ENCODE assay signal across 25 cellular contexts in the genomic region with DNA sequence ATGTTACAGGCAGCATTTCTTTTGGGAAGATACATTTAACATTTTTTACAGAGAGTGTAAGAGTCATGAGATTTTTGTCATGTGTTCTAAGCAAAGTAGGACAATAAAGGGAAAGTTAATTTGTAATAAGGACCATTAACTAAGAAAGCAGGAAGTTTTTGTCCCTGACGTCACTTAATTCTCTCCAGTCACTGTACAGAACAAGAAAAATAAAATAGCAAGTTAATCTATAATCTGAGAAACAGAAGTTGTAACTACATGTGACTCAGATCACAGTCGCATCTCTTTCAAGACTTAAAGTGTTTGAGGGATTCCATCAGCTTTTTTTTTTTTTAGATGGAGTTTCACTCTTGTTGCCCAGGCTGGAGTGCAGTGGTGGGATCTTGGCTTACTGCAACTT. TPM values are rescaled to one million over a fixed set of nuclear protein-coding genes. Genes with fewer than 3 reads are reported as not detected.
A peak's percentile ranks its signal among the peaks of the same experiment; 100 is the strongest.
DNase-seq lines count a peak whose midpoint lies in the region; ATAC-seq, FAIRE-seq and TF ChIP-seq lines count a peak whose summit lies in the region.
"Had no signal": no experiment of that assay in that cellular context is flagged by ENCODE, and none has a peak within 500 bp of the region (broad histone marks: within the 10 kb centered on the region; RNA-seq: fewer than 3 reads in every experiment).

No MANE protein-coding gene starts in this region.

- intact Hi-C loops in dendritic cell treated with granulocyte-macrophage colony-stimulating factor and Interleukin-4, amounts not matched to agents 40 ng/mL and 50 ng/mL, for 4 days (cut with micrococcal nuclease), result loop anchor here (1.0 kb wide), 1 partner anchor 50 kb away; no protein-coding TSS in a partner anchor
- intact Hi-C loops in Right ventricle myocardium superior (cut with DNase I), result loop anchor here (5.0 kb wide), 1 partner anchor 556 kb away; no protein-coding TSS in a partner anchor

- H3K4me3 ChIP-seq in A549 (no peak overlapping the region), liver (ENCODE audit: low read depth in 1 of 3, low read length in 3 of 3) (no peak overlapping the region)
- H3K4me3 ChIP-seq: lung, sigmoid colon, tibial nerve had no signal

- POLR2A ChIA-PET in A549 (lab: Yijun Ruan, JAX) (no interaction called here), T-cell (lab: Charles Lee) (no interaction called here)

- H3K27ac Mint-ChIP-seq in dendritic cell treated with granulocyte-macrophage colony-stimulating factor and Interleukin-4, amounts not matched to agents 40 ng/mL and 50 ng/mL, for 4 days, result peak overlapping the region; percentile 17
- H3K27ac Mint-ChIP-seq in T-cell (no peak overlapping the region), T-helper 17 cell (no peak overlapping the region)
- H3K27ac Mint-ChIP-seq: activated CD8-positive, alpha-beta T cell treated with anti-CD3 and anti-CD28 coated beads for 36 hours; CD8-positive, alpha-beta memory T cell; immature natural killer cell; stimulated activated naive CD8-positive, alpha-beta T cell treated with anti-CD3 and anti-CD28 coated beads, Interleukin-15, Interleukin-2, amounts not matched to agents 100 ng/mL and 50 ng/mL, for 24 hours had no signal

- H3K27ac ChIP-seq in A549, result peak overlapping the region; percentile 56 to 76
- H3K27ac ChIP-seq in liver (ENCODE audit: low read depth in 1 of 2, low read length in 2 of 2), result peak overlapping the region; percentile 59 to 78
- H3K27ac ChIP-seq: sigmoid colon, tibial nerve had no signal

- no peak for TF ChIP-seq RAD21 in A549 (conservative IDR thresholded peaks at IDR 0.05 in 1 of 2, IDR thresholded peaks at IDR 0.05 in 1 of 2)
- no peak for TF ChIP-seq RAD21 in liver (IDR thresholded peaks at IDR 0.05)

- H3K4me3 Mint-ChIP-seq in dendritic cell treated with granulocyte-macrophage colony-stimulating factor and Interleukin-4, amounts not matched to agents 40 ng/mL and 50 ng/mL, for 4 days, result no peak overlapping the region
- H3K4me3 Mint-ChIP-seq in T-cell (no peak overlapping the region), T-helper 17 cell (no peak overlapping the region)
- H3K4me3 Mint-ChIP-seq: activated CD8-positive, alpha-beta T cell treated with anti-CD3 and anti-CD28 coated beads for 36 hours; CD8-positive, alpha-beta memory T cell; immature natural killer cell; stimulated activated naive CD8-positive, alpha-beta T cell treated with anti-CD3 and anti-CD28 coated beads, Interleukin-15, Interleukin-2, amounts not matched to agents 100 ng/mL and 50 ng/mL, for 24 hours had no signal

- DNase-seq in A549 (ENCODE audit: low read depth in 1 of 2, low spot score in 1 of 2) (peak in 1 of 2 experiments; percentile 40), T-cell (no peak), NCI-H2081 (lab: John Stamatoyannopoulos, UW) (no peak), Right ventricle myocardium superior (no peak), T-helper 17 cell (no peak)
- DNase-seq: 8988T; activated CD8-positive, alpha-beta T cell treated with anti-CD3 and anti-CD28 coated beads for 36 hours; activated effector memory CD4-positive, alpha-beta T cell treated with Interleukin-2 at 50 U/mL for 16 hours; AML-193; CD8-positive, alpha-beta memory T cell; HCEC 1CT; hippocampal formation; immature natural killer cell; NCI-H1105 treated with DMSO at 0.1 percent for 48 hours; NCI-H2029 treated with DMSO at 0.1 percent for 48 hours; NCI-H345; NCI-H774; sigmoid colon; stimulated activated CD4-positive, alpha-beta T cell treated with anti-CD3 and anti-CD28 coated beads, Interleukin-15, amount 100 ng/mL, for 24 hours had no signal

- WGBS in A549 (ENCODE audit: missing lambda C conversion rate), result 12% methylated on average over 2 of the region's 2 CpGs
- WGBS in liver, result 26% methylated on average over 2 of the region's 2 CpGs

- H3K9me3 ChIP-seq in A549 (no peaks in the 10 kb centered on the region), liver (ENCODE audit: control insufficient read depth in 4 of 4, low read length in 3 of 4) (no peaks in the 10 kb centered on the region), T-helper 17 cell (ENCODE audit: control insufficient read depth, low read length, poor library complexity, severe bottlenecking) (no peaks in the 10 kb centered on the region)
- H3K9me3 ChIP-seq: sigmoid colon, tibial nerve had no signal

- no peaks in the 10 kb centered on the region for H3K36me3 Mint-ChIP-seq in dendritic cell treated with granulocyte-macrophage colony-stimulating factor and Interleukin-4, amounts not matched to agents 40 ng/mL and 50 ng/mL, for 4 days (ENCODE audit: low read depth)
- H3K36me3 Mint-ChIP-seq in T-cell, result no peaks in the 10 kb centered on the region
- H3K36me3 Mint-ChIP-seq in T-helper 17 cell (ENCODE audit: low read depth), result peaks cover 2% of the 10 kb centered on the region
- H3K36me3 Mint-ChIP-seq: CD8-positive, alpha-beta memory T cell had no signal

- CTCF ChIA-PET in A549 (lab: Yijun Ruan, JAX) (interaction anchor here (1.2 to 2.1 kb wide), 5 partner anchors 141 to 286 kb away, joined by 3 to 10 read pairs (median 6); a partner anchor contains a TSS), T-cell (lab: Charles Lee) (no interaction called here)

- no peaks in the 10 kb centered on the region for H3K27me3 Mint-ChIP-seq in dendritic cell treated with granulocyte-macrophage colony-stimulating factor and Interleukin-4, amounts not matched to agents 40 ng/mL and 50 ng/mL, for 4 days
- H3K27me3 Mint-ChIP-seq in T-cell, result peaks cover 0 to 3% of the 10 kb centered on the region in 2 donors
- peaks cover 29% of the 10 kb centered on the region for H3K27me3 Mint-ChIP-seq in T-helper 17 cell
- H3K27me3 Mint-ChIP-seq: stimulated activated naive CD8-positive, alpha-beta T cell treated with anti-CD3 and anti-CD28 coated beads, Interleukin-15, Interleukin-2, amounts not matched to agents 100 ng/mL and 50 ng/mL, for 24 hours had no signal

- TF ChIP-seq POLR2A in A549 (IDR thresholded peaks at IDR 0.05; ENCODE audit: low read length), result no peak

- peak overlapping the region; percentile 41 for H3K4me2 ChIP-seq in A549

- no peaks in the 10 kb centered on the region for H3K36me3 ChIP-seq in liver (ENCODE audit: control insufficient read depth in 4 of 4, insufficient read depth in 3 of 4, low read depth in 1 of 4, low read length in 3 of 4)
- H3K36me3 ChIP-seq: sigmoid colon, tibial nerve had no signal

- H3K9me3 Mint-ChIP-seq in dendritic cell treated with granulocyte-macrophage colony-stimulating factor and Interleukin-4, amounts not matched to agents 40 ng/mL and 50 ng/mL, for 4 days, result no peaks in the 10 kb centered on the region
- H3K9me3 Mint-ChIP-seq in T-cell, result no peaks in the 10 kb centered on the region
- H3K9me3 Mint-ChIP-seq: activated CD8-positive, alpha-beta T cell treated with anti-CD3 and anti-CD28 coated beads for 36 hours; CD8-positive, alpha-beta memory T cell; immature natural killer cell; stimulated activated naive CD8-positive, alpha-beta T cell treated with anti-CD3 and anti-CD28 coated beads, Interleukin-15, Interleukin-2, amounts not matched to agents 100 ng/mL and 50 ng/mL, for 24 hours had no signal

- H3K9ac ChIP-seq in liver (ENCODE audit: low read depth in 1 of 2, low read length in 2 of 2), result no peak overlapping the region

- peaks cover 10% of the 10 kb centered on the region for H3K4me1 Mint-ChIP-seq in dendritic cell treated with granulocyte-macrophage colony-stimulating factor and Interleukin-4, amounts not matched to agents 40 ng/mL and 50 ng/mL, for 4 days (ENCODE audit: low read depth)
- no peaks in the 10 kb centered on the region for H3K4me1 Mint-ChIP-seq in T-cell
- H3K4me1 Mint-ChIP-seq in T-helper 17 cell, result no peaks in the 10 kb centered on the region
- H3K4me1 Mint-ChIP-seq: CD8-positive, alpha-beta memory T cell; immature natural killer cell had no signal

- FAIRE-seq in A549 (lab: Jason Lieb, UNC), result no peak

- no peak for ATAC-seq in A549
- peak; percentile 54 for ATAC-seq in GM21529 (IDR thresholded peaks at IDR 0.05; ENCODE audit: unreplicated experiment)
- ATAC-seq in T-cell (replicated peaks in 1 of 4), result no peak
- ATAC-seq in Right ventricle myocardium superior (ENCODE audit: poor library complexity), result no peak
- no peak for ATAC-seq in T-helper 17 cell
- ATAC-seq: activated CD8-positive, alpha-beta T cell treated with anti-CD3 and anti-CD28 coated beads for 36 hours had no signal

- H3K27me3 ChIP-seq in liver (ENCODE audit: control insufficient read depth in 4 of 4, insufficient read depth in 4 of 4, low read length in 3 of 4), result no peaks in the 10 kb centered on the region
- H3K27me3 ChIP-seq: sigmoid colon, tibial nerve had no signal

- H3K4me1 ChIP-seq in A549, result peaks cover 57% of the 10 kb centered on the region
- H3K4me1 ChIP-seq in liver (ENCODE audit: control insufficient read depth in 4 of 4, insufficient read depth in 4 of 4, low read length in 3 of 4), result peaks cover 8 to 34% (median 27%) of the 10 kb centered on the region in 4 donors

- TF ChIP-seq CTCF in A549 (IDR thresholded peaks at IDR 0.05) (no peak), liver (IDR thresholded peaks at IDR 0.05; ENCODE audit: low read depth, low read length, missing input control) (no peak)

- TF ChIP-seq EP300 in A549 (IDR thresholded peaks at IDR 0.05), result no peak

TF ChIP-seq in A549, 52 proteins besides CTCF, POLR2A, EP300 and RAD21 (continues in another document):
- TF ChIP-seq TFCP2L1 (CRISPR knock-in tag; IDR thresholded peaks at IDR 0.05) (no peak), BHLHE40 (IDR thresholded peaks at IDR 0.05; ENCODE audit: low read depth, low read length) (no peak), CEBPB (IDR thresholded peaks at IDR 0.05) (no peak), MAFK (IDR thresholded peaks at IDR 0.05; ENCODE audit: partially characterized antibody) (no peak), HDAC2 (IDR thresholded peaks at IDR 0.05) (no peak)

TF ChIP-seq in liver, 16 proteins besides CTCF, POLR2A, EP300 and RAD21 (continues in another document):
- TF ChIP-seq TAF1 (conservative IDR thresholded peaks at IDR 0.05), result no peak
- no peak for TF ChIP-seq HNF4A (conservative IDR thresholded peaks at IDR 0.05)
- TF ChIP-seq FOXA2 (IDR thresholded peaks at IDR 0.05), result no peak
- no peak for TF ChIP-seq RXRA (IDR thresholded peaks at IDR 0.05)
- no peak for TF ChIP-seq JUND (IDR thresholded peaks at IDR 0.05)

RNA-seq across cellular contexts. Expression of a gene that starts 49.5 kb away (rescaled TPM):
- polyA plus RNA-seq in A549 (2011; rRNA removed) (144 and 213 TPM in 2 replicates), A549 (2017; fragmentation: RNase III; extraction: RNeasy Plus Mini Kit Qiagen cat#74134 plus additional on column Dnase treatment) (144 to 151 TPM (median 151 TPM) in 3 replicates), liver (10 to 100 TPM; 45.1 to 73.9 TPM)
- polyA plus RNA-seq in A549 (2012; cell fraction: cytosol; rRNA removed), result 29.9 and 30.0 TPM in 2 replicates
- polyA plus RNA-seq in A549 (2012; cell fraction: nucleus; rRNA removed), result 7.2 and 11.9 TPM in 2 replicates
- polyA minus RNA-seq in A549 (2011; rRNA and poly(A)+ RNA removed), result 34.0 and 38.8 TPM in 2 replicates
- total RNA-seq in liver (10 to 100 TPM; 64.3 to 90.0 TPM), T-cell (100 to 1,000 TPM in 2 of 5 donors, 10 to 100 TPM in 3; 93.3 to 111 (median 95.6) TPM), Right ventricle myocardium superior (344 TPM), T-helper 17 cell (100 to 1,000 TPM in 1 of 2 donors, 10 to 100 TPM in 1; 81.0 to 135 TPM)
